Comparison of ENCODE assay signal across 26 cellular contexts in the genomic region with DNA sequence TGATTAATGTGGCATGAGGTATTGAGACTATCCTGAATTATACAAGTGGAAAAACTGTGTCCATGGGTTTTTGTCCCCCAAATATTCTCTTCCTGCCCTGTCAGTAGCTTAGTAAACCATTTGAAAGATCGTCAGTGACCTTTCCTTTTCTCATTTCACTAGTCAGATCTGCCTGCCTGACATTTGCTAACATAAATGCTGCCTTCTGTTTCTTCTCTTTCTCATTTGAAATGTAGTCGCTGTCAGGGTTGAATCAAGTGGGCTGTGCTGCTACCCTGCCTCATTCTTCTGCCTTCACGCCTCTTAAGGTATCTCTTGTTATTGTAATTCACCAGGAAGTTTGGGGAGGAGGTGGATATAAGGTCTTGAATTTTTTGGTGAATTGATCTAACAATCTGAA.
DNase-seq lines count a peak whose midpoint lies in the region; ATAC-seq lines count a peak whose summit lies in the region.
"Had no signal": no experiment of that assay in that cellular context is flagged by ENCODE, and none has a peak within 500 bp of the region (broad histone marks: within the 10 kb centered on the region; RNA-seq: fewer than 3 reads in every experiment).

No MANE protein-coding gene starts in this region.

- no peak overlapping the region for H2BK120ac ChIP-seq in mesendoderm (ENCODE audit: low read depth, low read length)

- peaks cover 10% of the 10 kb centered on the region for H3K4me1 Mint-ChIP-seq in activated naive CD8-positive, alpha-beta T cell treated with anti-CD3 and anti-CD28 coated beads, Interleukin-2, amount 50 U/mL, for 24 hours

- H3K4me1 ChIP-seq in HUES48 (ENCODE audit: control insufficient read depth, insufficient read depth, low read length) (peaks cover 52% of the 10 kb centered on the region), mesendoderm (ENCODE audit: control insufficient read depth, low read depth, low read length) (peaks cover 9% of the 10 kb centered on the region), aorta (ENCODE audit: control insufficient read depth in 1 of 2, insufficient read depth in 2 of 2, low read length in 2 of 2) (no peaks in the 10 kb centered on the region)
- H3K4me1 ChIP-seq: thyroid gland had no signal

- no peak overlapping the region for H3K18ac ChIP-seq in mesendoderm (ENCODE audit: low read length)

- H2BK15ac ChIP-seq in mesendoderm (replicated peaks; ENCODE audit: low read depth) = no peak overlapping the region

- ATAC-seq in activated naive CD8-positive, alpha-beta T cell treated with anti-CD3 and anti-CD28 coated beads, Interleukin-2, amount 50 U/mL, for 24 hours = peak; percentile 53
- no peak for ATAC-seq in aorta (ENCODE audit: low FRiP score)
- ATAC-seq: activated CD8-positive, alpha-beta memory T cell treated with anti-CD3 and anti-CD28 coated beads, Interleukin-2, amount 10 ng/mL, durations not matched to agents 7 days and 5 days; activated T-cell treated with anti-CD3 and anti-CD28 coated beads, Interleukin-2, amount 50 U/mL, for 72 hours; left colon; SK-N-SH treated with all-trans-retinoic acid at 6 μM for 48 hours; stimulated activated effector memory CD8-positive, alpha-beta T cell treated with anti-CD3 and anti-CD28 coated beads, Interleukin-12 subunit alpha, Interleukin-12 subunit beta, amount 100 ng/mL, for 72 hours had no signal

- H3K4me3 ChIP-seq in HUES48 (ENCODE audit: low read depth, low read length) = no peak overlapping the region
- no peak overlapping the region for H3K4me3 ChIP-seq in mesendoderm (ENCODE audit: low read length)
- no peak overlapping the region for H3K4me3 ChIP-seq in aorta (ENCODE audit: low read length in 2 of 2)
- H3K4me3 ChIP-seq: skin epidermis, thyroid gland had no signal

- no peak overlapping the region for H3K4me3 Mint-ChIP-seq in activated naive CD8-positive, alpha-beta T cell treated with anti-CD3 and anti-CD28 coated beads, Interleukin-2, amount 50 U/mL, for 24 hours
- H3K4me3 Mint-ChIP-seq: activated CD4-positive, alpha-beta T cell treated with anti-CD3 and anti-CD28 coated beads, Interleukin-2, amount 10 ng/mL, durations not matched to agents 24 days and 14 days; activated CD8-positive, alpha-beta memory T cell treated with anti-CD3 and anti-CD28 coated beads, Interleukin-2, amount 10 ng/mL, durations not matched to agents 7 days and 5 days; activated T-cell treated with anti-CD3 and anti-CD28 coated beads, Interleukin-2, amount 50 U/mL, for 72 hours; memory B cell; stimulated activated effector memory CD8-positive, alpha-beta T cell treated with anti-CD3 and anti-CD28 coated beads, Interleukin-12 subunit alpha, Interleukin-12 subunit beta, amount 100 ng/mL, for 72 hours had no signal

- H3K4me2 ChIP-seq in mesendoderm (ENCODE audit: low read length) = no peak overlapping the region

- no peaks in the 10 kb centered on the region for H3K79me1 ChIP-seq in mesendoderm (ENCODE audit: low read length)

- H3K36me3 Mint-ChIP-seq in activated naive CD8-positive, alpha-beta T cell treated with anti-CD3 and anti-CD28 coated beads, Interleukin-2, amount 50 U/mL, for 24 hours (ENCODE audit: low read depth) = peaks cover 32% of the 10 kb centered on the region

- H3K9me3 Mint-ChIP-seq in activated naive CD8-positive, alpha-beta T cell treated with anti-CD3 and anti-CD28 coated beads, Interleukin-2, amount 50 U/mL, for 24 hours = no peaks in the 10 kb centered on the region
- H3K9me3 Mint-ChIP-seq: activated CD4-positive, alpha-beta T cell treated with anti-CD3 and anti-CD28 coated beads, Interleukin-2, amount 10 ng/mL, durations not matched to agents 24 days and 14 days; activated T-cell treated with anti-CD3 and anti-CD28 coated beads, Interleukin-2, amount 50 U/mL, for 72 hours; memory B cell; stimulated activated effector memory CD8-positive, alpha-beta T cell treated with anti-CD3 and anti-CD28 coated beads, Interleukin-12 subunit alpha, Interleukin-12 subunit beta, amount 100 ng/mL, for 72 hours had no signal

- H3K4ac ChIP-seq in mesendoderm (ENCODE audit: low read depth, low read length) = no peak overlapping the region

- no peak overlapping the region for H4K5ac ChIP-seq in mesendoderm (ENCODE audit: low read length)

- no peaks in the 10 kb centered on the region for H3K27me3 Mint-ChIP-seq in activated naive CD8-positive, alpha-beta T cell treated with anti-CD3 and anti-CD28 coated beads, Interleukin-2, amount 50 U/mL, for 24 hours
- H3K27me3 Mint-ChIP-seq: activated CD4-positive, alpha-beta T cell treated with anti-CD3 and anti-CD28 coated beads, Interleukin-2, amount 10 ng/mL, durations not matched to agents 24 days and 14 days; activated CD8-positive, alpha-beta memory T cell treated with anti-CD3 and anti-CD28 coated beads, Interleukin-2, amount 10 ng/mL, durations not matched to agents 7 days and 5 days; memory B cell had no signal

- H3K23ac ChIP-seq in mesendoderm (ENCODE audit: low read length) = no peak overlapping the region

- no peak overlapping the region for H2BK5ac ChIP-seq in mesendoderm (ENCODE audit: low read length)

- no peak overlapping the region for H4K8ac ChIP-seq in mesendoderm (ENCODE audit: low read depth, low read length)

- H3K27ac Mint-ChIP-seq in activated naive CD8-positive, alpha-beta T cell treated with anti-CD3 and anti-CD28 coated beads, Interleukin-2, amount 50 U/mL, for 24 hours = no peak overlapping the region
- H3K27ac Mint-ChIP-seq: activated CD4-positive, alpha-beta T cell treated with anti-CD3 and anti-CD28 coated beads, Interleukin-2, amount 10 ng/mL, durations not matched to agents 24 days and 14 days; activated CD8-positive, alpha-beta memory T cell treated with anti-CD3 and anti-CD28 coated beads, Interleukin-2, amount 10 ng/mL, durations not matched to agents 7 days and 5 days; activated T-cell treated with anti-CD3 and anti-CD28 coated beads, Interleukin-2, amount 50 U/mL, for 72 hours; memory B cell; stimulated activated effector memory CD8-positive, alpha-beta T cell treated with anti-CD3 and anti-CD28 coated beads, Interleukin-12 subunit alpha, Interleukin-12 subunit beta, amount 100 ng/mL, for 72 hours had no signal

- H3K56ac ChIP-seq in mesendoderm (ENCODE audit: low read length) = no peak overlapping the region

- H2AK5ac ChIP-seq in mesendoderm (ENCODE audit: low read length) = no peak overlapping the region

- H3K27ac ChIP-seq in HUES48 (ENCODE audit: low read depth, low read length) = peak overlapping the region; percentile 66
- no peak overlapping the region for H3K27ac ChIP-seq in mesendoderm (ENCODE audit: low read depth, low read length)
- no peak overlapping the region for H3K27ac ChIP-seq in aorta (ENCODE audit: low read depth in 1 of 2, low read length in 2 of 2)
- H3K27ac ChIP-seq: C4-2B, skin epidermis, thyroid gland had no signal

- H3K36me3 ChIP-seq in HUES48 (ENCODE audit: control insufficient read depth, insufficient read depth, low read length) (peaks cover 31% of the 10 kb centered on the region), mesendoderm (ENCODE audit: control insufficient read depth, insufficient read depth, low read length) (peaks cover 2% of the 10 kb centered on the region), aorta (ENCODE audit: control insufficient read depth in 1 of 2, insufficient read depth in 2 of 2, low read length in 1 of 2) (peaks cover 5 to 9% of the 10 kb centered on the region in 2 donors)

- no peaks in the 10 kb centered on the region for H3K79me2 ChIP-seq in mesendoderm (ENCODE audit: control insufficient read depth, insufficient read depth, low read length)

- H3K27me3 ChIP-seq in HUES48 (ENCODE audit: control insufficient read depth, insufficient read depth, low read length) (no peaks in the 10 kb centered on the region), mesendoderm (ENCODE audit: insufficient read depth, low read length, poor library complexity) (no peaks in the 10 kb centered on the region), aorta (ENCODE audit: control insufficient read depth in 1 of 2, insufficient read depth in 2 of 2, low read length in 1 of 2) (no peaks in the 10 kb centered on the region)
- H3K27me3 ChIP-seq: thyroid gland had no signal

- WGBS in mesendoderm (ENCODE audit: extremely low coverage, insufficient coverage, low lambda C conversion rate) = no CpG with 5 or more reads among the region's 3 CpGs
- WGBS in aorta, 2 donors = 62 to 64% methylated on average over 3 of the region's 3 CpGs

- intact Hi-C loops in aorta (cut with DNase I) = no loop called here

- H3K9me3 ChIP-seq in HUES48 (ENCODE audit: control insufficient read depth, insufficient read depth, low read length) = no peaks in the 10 kb centered on the region
- no peaks in the 10 kb centered on the region for H3K9me3 ChIP-seq in aorta (ENCODE audit: control insufficient read depth, low read length)
- H3K9me3 ChIP-seq: thyroid gland had no signal

- H3K9ac ChIP-seq in HUES48 (ENCODE audit: low read depth, low read length) (no peak overlapping the region), mesendoderm (ENCODE audit: low read length) (peak overlapping the region; percentile 8)

- peak; percentile 42 for DNase-seq in ELF-1 (ENCODE audit: low read depth, low spot score)
- DNase-seq in activated naive CD8-positive, alpha-beta T cell treated with anti-CD3 and anti-CD28 coated beads, Interleukin-2, amount 50 U/mL, for 24 hours = no peak
- DNase-seq in mesendoderm = peak; percentile 41
- DNase-seq in GM03348 (ENCODE audit: low spot score) = no peak
- DNase-seq in stimulated activated CD4-positive, alpha-beta T cell treated with anti-CD3 and anti-CD28 coated beads, Interleukin-4, amount 100 ng/mL, for 4 hours = no peak
- no peak for DNase-seq in aorta
- DNase-seq in ureter (ENCODE audit: low spot score) = no peak
- DNase-seq: activated CD4-positive, alpha-beta T cell treated with anti-CD3 and anti-CD28 coated beads, Interleukin-2, amount 10 ng/mL, durations not matched to agents 24 days and 14 days; activated CD8-positive, alpha-beta memory T cell treated with anti-CD3 and anti-CD28 coated beads, Interleukin-2, amount 10 ng/mL, durations not matched to agents 7 days and 5 days; activated naive CD4-positive, alpha-beta T cell treated with anti-CD3 and anti-CD28 coated beads, Interleukin-2, amount 50 U/mL, for 16 hours; activated T-cell treated with anti-CD3 and anti-CD28 coated beads, Interleukin-2, amount 50 U/mL, for 72 hours; cerebellar nuclear complex; HCEC 1CT; left colon; NCI-H1092 treated with DMSO at 0.1 percent for 48 hours; NCI-H187 treated with DMSO at 0.1 percent for 48 hours; NCI-H748 treated with DMSO at 0.1 percent for 48 hours; RPMI8226; stimulated activated CD4-positive, alpha-beta T cell treated with anti-CD3 and anti-CD28 coated beads, Interleukin-2, amount 100 ng/mL, for 24 hours; thyroid gland had no signal

Comparison
In these comparisons a context has a peak if more than half of its experiments do, and no peak if none do; other contexts are left out.
1. DNase-seq: peak in ELF-1 (single experiment) and mesendoderm (single experiment); none in activated naive CD8-positive, alpha-beta T cell treated with anti-CD3 and anti-CD28 coated beads, Interleukin-2, amount 50 U/mL, for 24 hours (single experiment), GM03348 (single experiment), stimulated activated CD4-positive, alpha-beta T cell treated with anti-CD3 and anti-CD28 coated beads, Interleukin-4, amount 100 ng/mL, for 4 hours (0 of 2), aorta (0 of 2) and ureter (single experiment).